Comparison of ENCODE assay signal across 30 cellular contexts in genomic region chr22:41128606-41129005, GRCh38.
"Had no signal": no experiment of that assay in that cellular context is flagged by ENCODE, and none has a peak within 500 bp of the region (broad histone marks: within the 10 kb centered on the region; RNA-seq: fewer than 3 reads in every experiment).

No MANE protein-coding gene starts in this region.

- H3K27ac ChIP-seq: adrenal gland, ascending aorta, body of pancreas, brain microvascular endothelial cell, breast epithelium, cardiac muscle cell had no signal

- DNase-seq: activated effector memory CD4-positive, alpha-beta T cell treated with anti-CD3 and anti-CD28 coated beads, Interleukin-2, amount 50 U/mL, for 16 hours; activated effector memory CD4-positive, alpha-beta T cell treated with Interleukin-2 at 50 U/mL for 16 hours; activated gamma-delta T cell; activated gamma-delta T cell treated with Interleukin-2 at 50 U/mL for 16 hours; activated naive CD4-positive, alpha-beta T cell; activated naive CD4-positive, alpha-beta T cell treated with anti-CD3 and anti-CD28 coated beads for 36 hours; activated naive CD4-positive, alpha-beta T cell treated with anti-CD3 and anti-CD28 coated beads, Interleukin-2, amount 10 ng/mL, durations not matched to agents 7 days and 5 days; activated naive CD4-positive, alpha-beta T cell treated with anti-CD3 and anti-CD28 coated beads, Interleukin-2, amount 50 U/mL, for 16 hours; activated naive CD4-positive, alpha-beta T cell treated with Interleukin-2 at 50 U/mL for 16 hours; activated naive CD8-positive, alpha-beta T cell treated with anti-CD3 and anti-CD28 coated beads for 36 hours; activated naive CD8-positive, alpha-beta T cell treated with anti-CD3 and anti-CD28 coated beads, Interleukin-2, amount 10 ng/mL, durations not matched to agents 7 days and 5 days; activated naive CD8-positive, alpha-beta T cell treated with anti-CD3 and anti-CD28 coated beads, Interleukin-2, amount 50 U/mL, for 24 hours; activated T-cell treated with anti-CD3 and anti-CD28 coated beads, Interleukin-2, amount 50 U/mL, for 1 hour; activated T-cell treated with anti-CD3 and anti-CD28 coated beads, Interleukin-2, amount 50 U/mL, for 24 hours; activated T-cell treated with anti-CD3 and anti-CD28 coated beads, Interleukin-2, amount 50 U/mL, for 4 hours; activated T-cell treated with anti-CD3 and anti-CD28 coated beads, Interleukin-2, amount 50 U/mL, for 48 hours; activated T-cell treated with anti-CD3 and anti-CD28 coated beads, Interleukin-2, amount 50 U/mL, for 72 hours; adrenal gland; amniotic stem cell; amygdala; anterior cingulate cortex; aorta; body of pancreas; brain microvascular endothelial cell; caudate nucleus; central memory CD4-positive, alpha-beta T cell; cerebellar nuclear complex had no signal

- H3K4me3 ChIP-seq: adrenal gland, ascending aorta, body of pancreas, breast epithelium, cardiac muscle cell had no signal

- H3K27me3 ChIP-seq: adrenal gland, ascending aorta, body of pancreas, brain microvascular endothelial cell, breast epithelium, cardiac muscle cell had no signal

- H3K9me3 ChIP-seq: adrenal gland, ascending aorta, body of pancreas, breast epithelium had no signal

- H3K4me1 ChIP-seq: adrenal gland, ascending aorta, body of pancreas, breast epithelium had no signal
